Comparison of ENCODE assay signal across 1 cellular context in the genomic region with DNA sequence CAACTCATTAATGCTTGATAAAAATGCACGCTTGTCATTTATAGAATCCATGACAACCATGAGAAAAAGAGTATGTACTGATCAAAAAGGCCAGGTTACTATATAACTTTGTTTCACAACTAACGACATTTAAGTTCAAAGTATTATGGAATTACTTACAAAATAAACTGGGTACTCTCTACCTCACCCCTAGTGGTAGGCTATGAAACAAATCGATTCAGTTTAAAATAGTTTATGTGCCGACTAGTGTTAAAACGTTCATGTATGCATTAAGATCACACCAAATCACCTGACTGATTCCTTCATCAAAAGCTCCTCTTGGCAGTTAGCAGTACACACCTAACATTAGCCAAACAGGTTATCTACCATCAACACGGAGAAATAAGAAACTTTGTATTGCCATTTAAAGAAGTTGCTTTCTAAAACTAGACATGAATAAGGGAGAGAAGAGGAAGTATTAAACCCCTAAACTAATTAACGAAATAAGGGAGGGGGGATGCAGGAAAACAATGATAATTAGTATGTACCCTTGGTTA.
TF ChIP-seq lines count a peak whose summit lies in the region.

No MANE protein-coding gene starts in this region.

TF ChIP-seq in HCT116, 20 proteins besides CTCF, POLR2A, EP300 and RAD21 (continued from another document):
- TF ChIP-seq, protein P1, sequence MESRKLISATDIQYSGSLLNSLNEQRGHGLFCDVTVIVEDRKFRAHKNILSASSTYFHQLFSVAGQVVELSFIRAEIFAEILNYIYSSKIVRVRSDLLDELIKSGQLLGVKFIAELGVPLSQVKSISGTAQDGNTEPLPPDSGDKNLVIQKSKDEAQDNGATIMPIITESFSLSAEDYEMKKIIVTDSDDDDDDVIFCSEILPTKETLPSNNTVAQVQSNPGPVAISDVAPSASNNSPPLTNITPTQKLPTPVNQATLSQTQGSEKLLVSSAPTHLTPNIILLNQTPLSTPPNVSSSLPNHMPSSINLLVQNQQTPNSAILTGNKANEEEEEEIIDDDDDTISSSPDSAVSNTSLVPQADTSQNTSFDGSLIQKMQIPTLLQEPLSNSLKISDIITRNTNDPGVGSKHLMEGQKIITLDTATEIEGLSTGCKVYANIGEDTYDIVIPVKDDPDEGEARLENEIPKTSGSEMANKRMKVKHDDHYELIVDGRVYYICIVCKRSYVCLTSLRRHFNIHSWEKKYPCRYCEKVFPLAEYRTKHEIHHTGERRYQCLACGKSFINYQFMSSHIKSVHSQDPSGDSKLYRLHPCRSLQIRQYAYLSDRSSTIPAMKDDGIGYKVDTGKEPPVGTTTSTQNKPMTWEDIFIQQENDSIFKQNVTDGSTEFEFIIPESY (IDR thresholded peaks at IDR 0.05; ENCODE audit: extremely low read depth, insufficient replicate concordance, low read length), result no peak
- no peak for TF ChIP-seq ZNF274 (IDR thresholded peaks at IDR 0.05; ENCODE audit: low read depth, low read length)
- no peak for TF ChIP-seq EZH2phosphoT487 (IDR thresholded peaks at IDR 0.05; ENCODE audit: borderline replicate concordance)
- no peak for TF ChIP-seq POLR2AphosphoS5 (IDR thresholded peaks at IDR 0.05; ENCODE audit: low read depth, low read length)
- no peak for TF ChIP-seq SRF (IDR thresholded peaks at IDR 0.05; ENCODE audit: low read depth)
TF ChIP-seq in HCT116: peak in this region for 0.
